In the genomic region with DNA sequence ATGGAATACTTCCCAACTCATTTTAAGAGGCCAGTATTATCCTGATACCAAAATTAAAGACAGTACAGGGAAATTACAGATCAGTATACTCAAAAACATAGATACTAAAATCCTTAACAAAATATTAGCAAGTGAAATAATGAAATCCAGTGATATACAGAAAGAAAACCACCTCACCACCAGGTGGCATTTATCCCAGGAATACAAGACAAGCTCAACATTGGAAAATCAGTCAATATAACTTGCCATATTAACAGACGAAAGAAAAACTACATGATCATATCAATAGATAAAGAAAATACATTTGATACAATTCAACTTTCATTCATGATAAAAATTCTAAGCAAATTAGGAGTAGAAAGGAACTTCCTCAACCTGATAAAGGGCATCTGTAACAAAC, we compare ENCODE assay signal across 1 cellular context.
TF ChIP-seq lines count a peak whose summit lies in the region.

No MANE protein-coding gene starts in this region.

TF ChIP-seq in HCT116, 20 proteins besides CTCF, POLR2A, EP300 and RAD21 (continued from another document):
- TF ChIP-seq, protein P1, sequence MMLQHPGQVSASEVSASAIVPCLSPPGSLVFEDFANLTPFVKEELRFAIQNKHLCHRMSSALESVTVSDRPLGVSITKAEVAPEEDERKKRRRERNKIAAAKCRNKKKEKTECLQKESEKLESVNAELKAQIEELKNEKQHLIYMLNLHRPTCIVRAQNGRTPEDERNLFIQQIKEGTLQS (IDR thresholded peaks at IDR 0.05), result no peak
- TF ChIP-seq YY1 (IDR thresholded peaks at IDR 0.05; ENCODE audit: extremely low read depth, insufficient replicate concordance, low read depth, low read length) (no peak), CEBPB (IDR thresholded peaks at IDR 0.05; ENCODE audit: low read depth) (no peak), ZNF274 (IDR thresholded peaks at IDR 0.05; ENCODE audit: low read depth, low read length) (no peak), FOSL1 (IDR thresholded peaks at IDR 0.05; ENCODE audit: low read depth) (no peak), CBX3 (IDR thresholded peaks at IDR 0.05; ENCODE audit: low read depth) (no peak), EGR1 (IDR thresholded peaks at IDR 0.05; ENCODE audit: low read depth) (no peak), ZFX (IDR thresholded peaks at IDR 0.05) (no peak), POLR2AphosphoS5 (IDR thresholded peaks at IDR 0.05; ENCODE audit: low read depth, low read length) (no peak), SRF (IDR thresholded peaks at IDR 0.05; ENCODE audit: low read depth) (no peak)
